In the genomic region with DNA sequence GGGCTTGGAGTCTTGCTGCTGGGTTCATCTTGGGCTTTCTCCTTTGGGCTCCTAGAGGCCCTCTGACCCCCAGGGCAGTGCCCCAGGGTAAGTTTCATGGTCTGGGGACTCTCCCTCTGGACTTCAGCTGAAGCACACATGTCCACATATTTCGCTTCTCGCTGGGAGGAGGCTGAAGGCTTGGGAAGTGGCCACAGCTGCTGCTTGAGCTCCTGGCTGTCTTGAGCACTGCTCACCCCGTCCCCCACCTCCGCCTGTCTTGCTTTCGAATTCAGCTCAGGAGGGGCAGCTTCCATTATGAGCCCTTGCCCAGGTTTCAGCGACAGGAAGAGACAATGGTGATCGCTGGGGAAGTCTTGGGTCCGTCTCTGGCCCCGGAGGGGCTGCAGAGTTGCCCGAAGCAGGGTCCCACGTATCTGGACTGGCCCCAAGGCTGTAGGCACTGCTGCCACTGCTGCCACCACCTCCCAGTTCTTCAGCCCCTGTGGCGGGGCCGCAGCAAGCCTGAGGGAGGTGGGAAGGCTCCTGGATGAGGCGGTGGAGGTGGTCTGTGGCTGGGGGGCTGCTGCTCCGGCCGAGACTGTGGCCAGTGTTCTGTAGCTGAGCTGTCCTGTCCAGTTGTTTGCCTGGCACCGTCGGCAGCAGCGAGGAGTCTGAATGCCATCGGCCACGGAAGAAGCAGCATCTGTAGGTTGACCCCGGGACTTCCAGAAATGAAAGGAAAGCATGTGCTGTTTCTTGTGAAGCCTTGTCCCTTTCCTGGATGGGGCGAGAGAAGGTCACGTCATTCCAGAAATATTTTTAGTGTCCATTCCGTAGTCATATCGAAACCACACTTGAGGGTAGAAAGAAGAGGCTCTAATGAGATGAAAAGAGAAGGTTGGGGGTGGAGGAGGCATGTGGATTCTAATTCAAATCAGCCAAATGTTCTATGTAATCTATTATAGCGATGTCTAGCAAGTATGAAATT, we compare ENCODE assay signal across 21 cellular contexts. TPM values are rescaled to one million over a fixed set of nuclear protein-coding genes. Genes with fewer than 3 reads are reported as not detected.
DNase-seq lines count a peak whose midpoint lies in the region; ATAC-seq and TF ChIP-seq lines count a peak whose summit lies in the region.
"Had no signal": no experiment of that assay in that cellular context is flagged by ENCODE, and none has a peak within 500 bp of the region (broad histone marks: within the 10 kb centered on the region; RNA-seq: fewer than 3 reads in every experiment).

No MANE protein-coding gene starts in this region.

- H3K4me3 ChIP-seq in neuronal stem cell (ENCODE audit: low read length in 2 of 2), result no peak overlapping the region
- H3K4me3 ChIP-seq in left ventricle myocardium inferior, result no peak overlapping the region
- H3K4me3 ChIP-seq: body of pancreas, sigmoid colon had no signal

- H3K14ac ChIP-seq in H9 (ENCODE audit: insufficient read depth, low read length) (no peak overlapping the region), neuronal stem cell (ENCODE audit: low read length) (no peak overlapping the region)

- ATAC-seq in stimulated activated naive B cell treated with anti-CD40 and anti-IgM and Interleukin-4, amounts not matched to agents 10 μg/mL and 1 μg/mL and 100 μg/mL, for 72 hours (replicated peaks), result no peak
- ATAC-seq in CD4-positive, alpha-beta T cell (ENCODE audit: poor library complexity), result no peak
- ATAC-seq: body of pancreas had no signal

- no peaks in the 10 kb centered on the region for H3K79me1 ChIP-seq in H9 (ENCODE audit: insufficient read depth, low read depth, low read length, poor library complexity, severe bottlenecking)
- H3K79me1 ChIP-seq in neuronal stem cell (ENCODE audit: low read depth, low read length), result no peaks in the 10 kb centered on the region

- H3K4me2 ChIP-seq in H9 (ENCODE audit: insufficient read depth, insufficient read length, low read length), result no peak overlapping the region
- H3K4me2 ChIP-seq in neuronal stem cell (ENCODE audit: insufficient read depth, low read length, poor library complexity, severe bottlenecking), result no peak overlapping the region

- H4K8ac ChIP-seq in H9 (replicated peaks; ENCODE audit: insufficient read length, low read depth, low read length) (no peak overlapping the region), neuronal stem cell (ENCODE audit: low read depth, low read length) (no peak overlapping the region)

- H2BK120ac ChIP-seq in H9 (ENCODE audit: low read depth, low read length, poor library complexity, severe bottlenecking) (no peak overlapping the region), neuronal stem cell (ENCODE audit: low read depth, low read length) (no peak overlapping the region)

- H3K9ac ChIP-seq in H9 (ENCODE audit: extremely low read depth, insufficient read length, low read length) (no peak overlapping the region), neuronal stem cell (ENCODE audit: low read depth, low read length, poor library complexity) (peak overlapping the region; percentile 7)

- no peaks in the 10 kb centered on the region for H3K23me2 ChIP-seq in H9 (ENCODE audit: insufficient read length, low read depth, low read length, poor library complexity, severe bottlenecking)

- H3K4me3 Mint-ChIP-seq in H9 (no peak overlapping the region), brain (peak overlapping the region in 2 of 5 experiments; percentile 23 to 65)
- H3K4me3 Mint-ChIP-seq in stimulated activated naive B cell treated with anti-CD40 and anti-IgM and Interleukin-4, amounts not matched to agents 10 μg/mL and 1 μg/mL and 100 μg/mL, for 72 hours, result no peak overlapping the region
- H3K4me3 Mint-ChIP-seq in CD4-positive, alpha-beta T cell, result no peak overlapping the region
- H3K4me3 Mint-ChIP-seq: T-helper 1 cell treated with Interleukin-12 subunit alpha and Interleukin-12 subunit beta and Interleukin-4 antibody, amounts not matched to agents 30 μg/mL and 1 μg/mL, for 36 hours had no signal

- CTCF ChIA-PET in CD4-positive, alpha-beta T cell (lab: Charles Lee), result no interaction called here

- no peak overlapping the region for H3K4ac ChIP-seq in H9 (ENCODE audit: low read depth, low read length)
- no peak overlapping the region for H3K4ac ChIP-seq in neuronal stem cell (ENCODE audit: low read length)

- no peak overlapping the region for H2AFZ ChIP-seq in H9 (ENCODE audit: low read length)
- peak overlapping the region; percentile 5 for H2AFZ ChIP-seq in neuronal stem cell (ENCODE audit: low read length)

- H3K79me2 ChIP-seq in H9 (ENCODE audit: insufficient read depth, low read length), result no peaks in the 10 kb centered on the region

- no CpG with 5 or more reads among the region's 27 CpGs for WGBS in H9 (ENCODE audit: extremely low coverage, insufficient read length, low lambda C conversion rate)
- WGBS in neuronal stem cell (ENCODE audit: extremely low coverage in 2 of 2, insufficient read length in 2 of 2, insufficient replicate concordance in 1 of 2), 2 donors, result no CpG with 5 or more reads among the region's 27 CpGs

- no peak overlapping the region for H2BK20ac ChIP-seq in H9 (ENCODE audit: low read depth, low read length, poor library complexity, severe bottlenecking)

- H3K9me3 Mint-ChIP-seq in H9 (no peaks in the 10 kb centered on the region), brain (peaks cover 0 to 7% (median 2%) of the 10 kb centered on the region in 5 experiments)
- peaks cover 1 to 3% of the 10 kb centered on the region in 2 donors for H3K9me3 Mint-ChIP-seq in stimulated activated naive B cell treated with anti-CD40 and anti-IgM and Interleukin-4, amounts not matched to agents 10 μg/mL and 1 μg/mL and 100 μg/mL, for 72 hours
- no peaks in the 10 kb centered on the region for H3K9me3 Mint-ChIP-seq in CD4-positive, alpha-beta T cell
- H3K9me3 Mint-ChIP-seq: T-helper 1 cell treated with Interleukin-12 subunit alpha and Interleukin-12 subunit beta and Interleukin-4 antibody, amounts not matched to agents 30 μg/mL and 1 μg/mL, for 36 hours had no signal

- H3K36me3 ChIP-seq in neuronal stem cell (replicated peaks in 1 of 2; ENCODE audit: control insufficient read depth in 2 of 2, insufficient read depth in 2 of 2, low read length in 2 of 2) (no peaks in the 10 kb centered on the region), left ventricle myocardium inferior (no peaks in the 10 kb centered on the region)
- H3K36me3 ChIP-seq: sigmoid colon had no signal

- H2BK12ac ChIP-seq in H9 (ENCODE audit: insufficient read length, low read depth, low read length) (no peak overlapping the region), neuronal stem cell (ENCODE audit: low read length) (no peak overlapping the region)

- H4K20me1 ChIP-seq in H9 (ENCODE audit: control insufficient read depth, insufficient read depth, insufficient read length), result no peaks in the 10 kb centered on the region

- DNase-seq in AG08396 (ENCODE audit: low spot score) (peak; percentile 31), H9 (no peak), neuronal stem cell (ENCODE audit: low spot score) (no peak), GM13977 (ENCODE audit: low spot score) (no peak), left ventricle myocardium inferior (no peak)
- no peak for DNase-seq in stimulated activated naive B cell treated with anti-CD40 and anti-IgM and Interleukin-4, amounts not matched to agents 10 μg/mL and 1 μg/mL and 100 μg/mL, for 72 hours
- DNase-seq in CD4-positive, alpha-beta T cell, result no peak
- DNase-seq: activated gamma-delta T cell; activated T-cell treated with anti-CD3 and anti-CD28 coated beads, Interleukin-2, amount 50 U/mL, for 1 hour; body of pancreas; effector CD8-positive, alpha-beta T cell; KBM-7; NCI-H1436 treated with DMSO at 0.1 percent for 48 hours; SHP77 treated with DMSO at 0.1 percent for 48 hours; sigmoid colon had no signal

- no peak overlapping the region for H2BK5ac ChIP-seq in H9 (ENCODE audit: insufficient read length, low read length)
- no peak overlapping the region for H2BK5ac ChIP-seq in neuronal stem cell (ENCODE audit: low read length)

- no peaks in the 10 kb centered on the region for H3K27me3 ChIP-seq in H9 (ENCODE audit: insufficient read depth, low read length)
- H3K27me3 ChIP-seq in neuronal stem cell (ENCODE audit: control insufficient read depth in 3 of 3, insufficient read depth in 3 of 3, low read depth in 1 of 3, low read length in 3 of 3), result no peaks in the 10 kb centered on the region
- H3K27me3 ChIP-seq in left ventricle myocardium inferior (ENCODE audit: low read depth), result no peaks in the 10 kb centered on the region
- H3K27me3 ChIP-seq in CD4-positive, alpha-beta T cell (ENCODE audit: control insufficient read depth, insufficient read depth, low read length), result peaks cover 6% of the 10 kb centered on the region
- H3K27me3 ChIP-seq: body of pancreas, sigmoid colon had no signal

- H3K56ac ChIP-seq in H9 (ENCODE audit: insufficient read length, low read depth, low read length), result no peak overlapping the region

- TF ChIP-seq CTCF in H9 (conservative IDR thresholded peaks at IDR 0.05), result no peak
- no peak for TF ChIP-seq CTCF in brain (conservative IDR thresholded peaks at IDR 0.05)
- TF ChIP-seq CTCF in GM13977 (IDR thresholded peaks at IDR 0.05; ENCODE audit: extremely low read depth, insufficient read depth, missing control alignments), result no peak
- no peak for TF ChIP-seq CTCF in left ventricle myocardium inferior (IDR thresholded peaks at IDR 0.05; ENCODE audit: borderline replicate concordance)
- no peak for TF ChIP-seq CTCF in CD4-positive, alpha-beta T cell (IDR thresholded peaks at IDR 0.05)

- H3K27ac Mint-ChIP-seq in H9 (no peak overlapping the region; a peak in 1 of 7 replicates), brain (peak overlapping the region in 4 of 5 experiments; percentile 60 to 87 (median 82))
- H3K27ac Mint-ChIP-seq in stimulated activated naive B cell treated with anti-CD40 and anti-IgM and Interleukin-4, amounts not matched to agents 10 μg/mL and 1 μg/mL and 100 μg/mL, for 72 hours, result no peak overlapping the region
- no peak overlapping the region for H3K27ac Mint-ChIP-seq in CD4-positive, alpha-beta T cell
- H3K27ac Mint-ChIP-seq: progenitor cell of endocrine pancreas; T-helper 1 cell treated with Interleukin-12 subunit alpha and Interleukin-12 subunit beta and Interleukin-4 antibody, amounts not matched to agents 30 μg/mL and 1 μg/mL, for 36 hours had no signal

- H3K27me3 Mint-ChIP-seq in H9 (ENCODE audit: low read depth) (peaks cover 22% of the 10 kb centered on the region), brain (peaks cover 3% of the 10 kb centered on the region)
- peaks cover 6 to 13% of the 10 kb centered on the region in 2 donors for H3K27me3 Mint-ChIP-seq in stimulated activated naive B cell treated with anti-CD40 and anti-IgM and Interleukin-4, amounts not matched to agents 10 μg/mL and 1 μg/mL and 100 μg/mL, for 72 hours
- H3K27me3 Mint-ChIP-seq in CD4-positive, alpha-beta T cell, result no peaks in the 10 kb centered on the region
- H3K27me3 Mint-ChIP-seq: progenitor cell of endocrine pancreas had no signal

- H3T11ph ChIP-seq in H9 (ENCODE audit: low read length), result no peak overlapping the region

- H3K4me1 ChIP-seq in H9 (ENCODE audit: insufficient read depth, low read length) (no peaks in the 10 kb centered on the region), neuronal stem cell (ENCODE audit: control insufficient read depth in 2 of 2, insufficient read depth in 1 of 2, low read depth in 1 of 2, low read length in 2 of 2) (no peaks in the 10 kb centered on the region), left ventricle myocardium inferior (peaks cover 35% of the 10 kb centered on the region)

- H3K4me1 Mint-ChIP-seq in H9, result no peaks in the 10 kb centered on the region
- H3K4me1 Mint-ChIP-seq in brain, result peaks cover 71% of the 10 kb centered on the region
- no peaks in the 10 kb centered on the region for H3K4me1 Mint-ChIP-seq in stimulated activated naive B cell treated with anti-CD40 and anti-IgM and Interleukin-4, amounts not matched to agents 10 μg/mL and 1 μg/mL and 100 μg/mL, for 72 hours
- no peaks in the 10 kb centered on the region for H3K4me1 Mint-ChIP-seq in CD4-positive, alpha-beta T cell (ENCODE audit: low read depth)

- H4K5ac ChIP-seq in H9 (ENCODE audit: insufficient read length, low read depth, low read length), result no peak overlapping the region

- H3K23ac ChIP-seq in H9 (ENCODE audit: insufficient read length, low read depth, low read length), result no peak overlapping the region
- H3K23ac ChIP-seq in neuronal stem cell (ENCODE audit: low read depth, low read length, poor library complexity), result no peak overlapping the region

- H3K27ac ChIP-seq in H9 (ENCODE audit: insufficient read length, low read depth, low read length) (no peak overlapping the region), neuronal stem cell (replicated peaks; ENCODE audit: low read length) (no peak overlapping the region), left ventricle myocardium inferior (replicated peaks) (no peak overlapping the region)
- H3K27ac ChIP-seq in CD4-positive, alpha-beta T cell (ENCODE audit: low read depth, low read length), result no peak overlapping the region
- H3K27ac ChIP-seq: body of pancreas, C4-2B had no signal

- H3K36me3 Mint-ChIP-seq in H9 (ENCODE audit: insufficient read depth in 1 of 3, low read depth in 3 of 3) (no peaks in the 10 kb centered on the region), brain (no peaks in the 10 kb centered on the region)
- no peaks in the 10 kb centered on the region for H3K36me3 Mint-ChIP-seq in stimulated activated naive B cell treated with anti-CD40 and anti-IgM and Interleukin-4, amounts not matched to agents 10 μg/mL and 1 μg/mL and 100 μg/mL, for 72 hours
- no peaks in the 10 kb centered on the region for H3K36me3 Mint-ChIP-seq in CD4-positive, alpha-beta T cell (ENCODE audit: low read depth)

- intact Hi-C loops in left ventricle myocardium inferior (cut with micrococcal nuclease), result no loop called here
- intact Hi-C loops in CD4-positive, alpha-beta T cell (cut with DNase I, micrococcal nuclease), result no loop called here

- H3K9me3 ChIP-seq in H9 (ENCODE audit: control insufficient read depth, low read depth, low read length) (no peaks in the 10 kb centered on the region), neuronal stem cell (replicated peaks in 1 of 2; ENCODE audit: control insufficient read depth in 2 of 2, insufficient read depth in 1 of 2, low read depth in 1 of 2, low read length in 2 of 2) (no peaks in the 10 kb centered on the region), left ventricle myocardium inferior (replicated peaks) (no peaks in the 10 kb centered on the region)
- no peaks in the 10 kb centered on the region for H3K9me3 ChIP-seq in CD4-positive, alpha-beta T cell (ENCODE audit: control insufficient read depth, low read length)
- H3K9me3 ChIP-seq: body of pancreas, sigmoid colon had no signal

- H3K18ac ChIP-seq in H9 (ENCODE audit: insufficient read length, low read depth, low read length), result peak overlapping the region; percentile 29
- peak overlapping the region; percentile 52 for H3K18ac ChIP-seq in neuronal stem cell (ENCODE audit: low read length)

- H2BK15ac ChIP-seq in H9 (ENCODE audit: low read depth, low read length), result no peak overlapping the region
- H2BK15ac ChIP-seq in neuronal stem cell (ENCODE audit: low read length), result no peak overlapping the region

- H4K91ac ChIP-seq in H9 (ENCODE audit: insufficient read length, low read depth, low read length), result no peak overlapping the region
- H4K91ac ChIP-seq in neuronal stem cell (ENCODE audit: low read depth, low read length, poor library complexity), result no peak overlapping the region

- H2AK5ac ChIP-seq in H9 (ENCODE audit: insufficient read length, low read length) (no peak overlapping the region), neuronal stem cell (ENCODE audit: low read depth, low read length) (peak overlapping the region; percentile 36)

- in situ Hi-C loops in GM13977 (cut with MboI; ENCODE audit: low pct_unique_long_range_greater_than_20kb, low sequenced_read_pairs, unreplicated experiment), result no loop called here

- POLR2A ChIA-PET in CD4-positive, alpha-beta T cell (lab: Charles Lee), result no interaction called here

RNA-seq across cellular contexts. Expression of a gene that starts 3.4 kb away (rescaled TPM):
- total RNA-seq in H9 (2021) (not detected in 2 replicates), left ventricle myocardium inferior (1.2 TPM)
- polyA plus RNA-seq in brain (ENCODE audit: insufficient read depth, low read depth, low replicate concordance), result 0.19 TPM
- not detected for polyA plus RNA-seq in neuronal stem cell (2013, experiment 1 of 2)
- not detected for polyA plus RNA-seq in neuronal stem cell (2013, experiment 2 of 2)
- total RNA-seq in CD4-positive, alpha-beta T cell, result not detected
- total RNA-seq: G401, progenitor cell of endocrine pancreas, ureter had no signal

Comparison
In these comparisons a context has a peak if more than half of its experiments do, and no peak if none do; other contexts are left out.
1. H3K27ac Mint-ChIP-seq: peak in brain (4 of 5); none in H9 (0 of 3), stimulated activated naive B cell treated with anti-CD40 and anti-IgM and Interleukin-4, amounts not matched to agents 10 μg/mL and 1 μg/mL and 100 μg/mL, for 72 hours (single experiment) and CD4-positive, alpha-beta T cell (single experiment).